ENCODE assay signal across 9 cellular contexts in the genomic region with DNA sequence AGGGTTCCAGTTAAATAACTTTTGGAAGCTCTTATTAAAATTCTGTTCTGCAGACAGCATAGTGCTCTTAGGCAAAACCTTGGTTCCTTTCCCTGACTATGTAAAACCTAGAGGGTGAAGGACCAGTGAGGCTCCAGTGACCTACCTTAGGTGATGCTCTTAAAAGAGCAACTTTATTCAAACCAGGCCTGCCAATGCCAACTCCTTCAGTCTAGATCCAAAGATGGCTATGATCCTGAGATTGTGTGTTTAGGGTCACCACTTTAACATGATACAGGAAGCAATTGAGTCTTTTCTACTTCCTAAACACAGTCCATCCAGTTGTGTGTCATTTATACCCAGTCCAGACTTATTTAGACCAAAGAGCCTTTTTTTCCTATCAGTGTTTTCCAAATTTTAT. TPM values are rescaled to one million over a fixed set of nuclear protein-coding genes. Genes with fewer than 3 reads are reported as not detected.
DNase-seq lines count a peak whose midpoint lies in the region; ATAC-seq and TF ChIP-seq lines count a peak whose summit lies in the region.
"Had no signal": no experiment of that assay in that cellular context is flagged by ENCODE, and none has a peak within 500 bp of the region (broad histone marks: within the 10 kb centered on the region; RNA-seq: fewer than 3 reads in every experiment).

No MANE protein-coding gene starts in this region.

- TF ChIP-seq CTCF in ovary (IDR thresholded peaks at IDR 0.05) = no peak

- no peaks in the 10 kb centered on the region for H3K27me3 ChIP-seq in ovary

- peak; percentile 46 for DNase-seq in DMS53 treated with DMSO at 0.1 percent for 48 hours (lab: John Stamatoyannopoulos, UW; ENCODE audit: unreplicated experiment)
- DNase-seq in RPMI8226 = peak; percentile 49
- no peak for DNase-seq in epithelial cell of prostate (ENCODE audit: low read depth, low spot score)
- no peak for DNase-seq in ovary
- DNase-seq in kidney tubule cell (ENCODE audit: low spot score) = no peak
- DNase-seq in cortex of kidney (lab: John Stamatoyannopoulos, UW) = no peak

- intact Hi-C loops in ovary (cut with DNase I) = loop anchor here in 1 of 4 donors (5.0 kb wide), 1 partner anchor 44 kb away; no protein-coding TSS in a partner anchor

- peak overlapping the region; percentile 100 for H3K27ac ChIP-seq in epithelial cell of prostate
- H3K27ac ChIP-seq in ovary = peak overlapping the region; percentile 65 to 91

- no peak for TF ChIP-seq POLR2A in ovary (IDR thresholded peaks at IDR 0.05)

- no peaks in the 10 kb centered on the region for H3K36me3 ChIP-seq in ovary

- TF ChIP-seq EP300 in ovary (IDR thresholded peaks at IDR 0.05) = no peak

- no peaks in the 10 kb centered on the region for H3K9me3 ChIP-seq in ovary

- H3K4me3 ChIP-seq in ovary = peak overlapping the region; percentile 27

- ATAC-seq in HG03469 (IDR thresholded peaks at IDR 0.05; ENCODE audit: unreplicated experiment) = no peak
- no peak for ATAC-seq in GM18858 (IDR thresholded peaks at IDR 0.05; ENCODE audit: unreplicated experiment)

- peaks cover 41% of the 10 kb centered on the region for H3K4me1 ChIP-seq in ovary (ENCODE audit: insufficient read depth)

RNA-seq across cellular contexts. Expression of gene MCL1, which starts 10.8 kb away (rescaled TPM):
- total RNA-seq in ovary = 100 to 1,000 TPM in 6 of 7 donors, 10 to 100 TPM in 1; 91.1 to 280 (median 145) TPM
- polyA plus RNA-seq in ovary = 100 to 1,000 TPM in 1 of 2 donors, 10 to 100 TPM in 1; 74.2 to 209 TPM

RNA-seq across cellular contexts. Expression of gene ADAMTSL4, which starts 19.4 kb away (rescaled TPM):
- 10 to 100 TPM; 11.6 to 86.6 (median 22.5) TPM for total RNA-seq in ovary
- 10 to 100 TPM in 1 of 2 donors, 1 to 10 TPM in 1; 8.8 to 12.1 TPM for polyA plus RNA-seq in ovary
- total RNA-seq: activated CD8-positive, alpha-beta memory T cell treated with anti-CD3 and anti-CD28 coated beads for 36 hours had no signal

RNA-seq across cellular contexts. Expression of gene FALEC, which starts 53.0 kb away (rescaled TPM):
- total RNA-seq in ovary = 1 to 10 TPM in 1 of 7 donors, under 1 TPM in 2, not detected in 4; 0.69 to 1.7 (median 0.86) TPM
- under 1 TPM in 1 of 2 donors, not detected in 1; 0.51 TPM for polyA plus RNA-seq in ovary

Comparison
In these comparisons a context has a peak if more than half of its experiments do, and no peak if none do; other contexts are left out.
1. DNase-seq: peak in DMS53 treated with DMSO at 0.1 percent for 48 hours (single experiment) and RPMI8226 (single experiment); none in epithelial cell of prostate (single experiment), ovary (0 of 5), kidney tubule cell (single experiment) and cortex of kidney (single experiment).